ENCODE assay signal across 8 cellular contexts in genomic region chr3:49017646-49017977, GRCh38. TPM values are rescaled to one million over a fixed set of nuclear protein-coding genes. Genes with fewer than 3 reads are reported as not detected.
DNase-seq lines count a peak whose midpoint lies in the region; ATAC-seq and TF ChIP-seq lines count a peak whose summit lies in the region.

No MANE protein-coding gene starts in this region.

- peaks cover 12% of the 10 kb centered on the region for H3K36me3 Mint-ChIP-seq in activated T-cell treated with anti-CD3 and anti-CD28 coated beads, Interleukin-2, amount 50 U/mL, for 4 hours (ENCODE audit: insufficient read depth)
- peaks cover 27% of the 10 kb centered on the region for H3K36me3 Mint-ChIP-seq in WTC11

- no peak overlapping the region for H3K27ac Mint-ChIP-seq in WTC11

- H3K9me3 Mint-ChIP-seq in activated T-cell treated with anti-CD3 and anti-CD28 coated beads, Interleukin-2, amount 50 U/mL, for 4 hours = no peaks in the 10 kb centered on the region
- H3K9me3 Mint-ChIP-seq in WTC11 = no peaks in the 10 kb centered on the region

- no peak for ATAC-seq in activated T-cell treated with anti-CD3 and anti-CD28 coated beads, Interleukin-2, amount 50 U/mL, for 4 hours
- no peak for ATAC-seq in WTC11

- H3K9ac ChIP-seq in iPS-20b (ENCODE audit: low read depth, low read length) = peak overlapping the region; percentile 79

- peaks cover 21% of the 10 kb centered on the region for H3K4me1 Mint-ChIP-seq in activated T-cell treated with anti-CD3 and anti-CD28 coated beads, Interleukin-2, amount 50 U/mL, for 4 hours (ENCODE audit: low read depth)
- peaks cover 18% of the 10 kb centered on the region for H3K4me1 Mint-ChIP-seq in WTC11

- POLR2A ChIA-PET in WTC11 (lab: Charles Lee) = interaction anchor here (0.5 to 3.6 kb wide), 6 partner anchors 10 to 76 kb away, joined by 3 to 40 read pairs (median 6); partner anchors contain the start of genes IMPDH2, P4HTM and WDR6

- no peaks in the 10 kb centered on the region; the same call in 1 of the 2 replicates for H3K4me1 ChIP-seq in iPS-20b (ENCODE audit: insufficient read depth, low read length)

- no peak for DNase-seq in activated T-cell treated with anti-CD3 and anti-CD28 coated beads, Interleukin-2, amount 50 U/mL, for 4 hours
- DNase-seq in activated T-cell treated with anti-CD3 and anti-CD28 coated beads for 4 hours = no peak
- DNase-seq in WTC11 (ENCODE audit: low spot score) = no peak
- DNase-seq in DMS153 treated with DMSO at 0.1 percent for 48 hours (lab: John Stamatoyannopoulos, UW; ENCODE audit: unreplicated experiment) = no peak
- no peak for DNase-seq in occipital lobe (lab: John Stamatoyannopoulos, UW)
- DNase-seq in DMS114 treated with DMSO at 0.1 percent for 48 hours (lab: John Stamatoyannopoulos, UW; ENCODE audit: unreplicated experiment) = no peak

- no peaks in the 10 kb centered on the region for H3K27me3 Mint-ChIP-seq in activated T-cell treated with anti-CD3 and anti-CD28 coated beads, Interleukin-2, amount 50 U/mL, for 4 hours (ENCODE audit: low read depth)
- no peaks in the 10 kb centered on the region for H3K27me3 Mint-ChIP-seq in WTC11 (ENCODE audit: low read depth)

- H3K36me3 ChIP-seq in iPS-20b (ENCODE audit: insufficient read depth, low read depth, low read length) = peaks cover 43% of the 10 kb centered on the region

- no peaks in the 10 kb centered on the region for H3K9me3 ChIP-seq in iPS-20b (ENCODE audit: insufficient read depth, low read depth, low read length)

- H3K27ac ChIP-seq in iPS-20b (ENCODE audit: low read length) = no peak overlapping the region
- H3K27ac ChIP-seq in temporal lobe (ENCODE audit: low read depth, low read length) = peak overlapping the region; percentile 33

- CTCF ChIA-PET in WTC11 (lab: Charles Lee) = interaction anchor here (2.3 to 8.2 kb wide), 2 partner anchors 11 to 29 kb away, joined by 21 to 101 read pairs; partner anchors contain the start of genes P4HTM and WDR6

- peak overlapping the region; percentile 77 for H3K4me3 ChIP-seq in iPS-20b (ENCODE audit: low read length)

- H3K27me3 ChIP-seq in iPS-20b (ENCODE audit: insufficient read depth, low read length) = no peaks in the 10 kb centered on the region

- peak overlapping the region; percentile 95 for H3K4me3 Mint-ChIP-seq in activated T-cell treated with anti-CD3 and anti-CD28 coated beads, Interleukin-2, amount 50 U/mL, for 4 hours
- peak overlapping the region; percentile 92 for H3K4me3 Mint-ChIP-seq in WTC11

- TF ChIP-seq CTCF in WTC11 (IDR thresholded peaks at IDR 0.05) = no peak

TF ChIP-seq in WTC11, 78 proteins besides CTCF, POLR2A, EP300 and RAD21 (continues in another document):
- TF ChIP-seq ZNF219 (CRISPR knock-in tag; IDR thresholded peaks at IDR 0.05; ENCODE audit: borderline replicate concordance) (peak; percentile 26; the same call in 1 of the 2 replicates), ZBTB21 (CRISPR knock-in tag; IDR thresholded peaks at IDR 0.05; ENCODE audit: borderline replicate concordance) (no peak), PREB (CRISPR knock-in tag; IDR thresholded peaks at IDR 0.05; ENCODE audit: borderline replicate concordance) (no peak), SP1 (CRISPR knock-in tag; conservative IDR thresholded peaks at IDR 0.05) (no peak), ZNF121 (CRISPR knock-in tag; IDR thresholded peaks at IDR 0.05) (no peak), RORB (CRISPR knock-in tag; IDR thresholded peaks at IDR 0.05) (no peak), USF1 (CRISPR knock-in tag; IDR thresholded peaks at IDR 0.05) (peak; percentile 9; the same call in 1 of the 2 replicates), PRDM15 (CRISPR knock-in tag; IDR thresholded peaks at IDR 0.05) (no peak)
- TF ChIP-seq, protein P1, sequence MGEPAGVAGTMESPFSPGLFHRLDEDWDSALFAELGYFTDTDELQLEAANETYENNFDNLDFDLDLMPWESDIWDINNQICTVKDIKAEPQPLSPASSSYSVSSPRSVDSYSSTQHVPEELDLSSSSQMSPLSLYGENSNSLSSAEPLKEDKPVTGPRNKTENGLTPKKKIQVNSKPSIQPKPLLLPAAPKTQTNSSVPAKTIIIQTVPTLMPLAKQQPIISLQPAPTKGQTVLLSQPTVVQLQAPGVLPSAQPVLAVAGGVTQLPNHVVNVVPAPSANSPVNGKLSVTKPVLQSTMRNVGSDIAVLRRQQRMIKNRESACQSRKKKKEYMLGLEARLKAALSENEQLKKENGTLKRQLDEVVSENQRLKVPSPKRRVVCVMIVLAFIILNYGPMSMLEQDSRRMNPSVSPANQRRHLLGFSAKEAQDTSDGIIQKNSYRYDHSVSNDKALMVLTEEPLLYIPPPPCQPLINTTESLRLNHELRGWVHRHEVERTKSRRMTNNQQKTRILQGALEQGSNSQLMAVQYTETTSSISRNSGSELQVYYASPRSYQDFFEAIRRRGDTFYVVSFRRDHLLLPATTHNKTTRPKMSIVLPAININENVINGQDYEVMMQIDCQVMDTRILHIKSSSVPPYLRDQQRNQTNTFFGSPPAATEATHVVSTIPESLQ (CRISPR knock-in tag; IDR thresholded peaks at IDR 0.05) = no peak

RNA-seq across cellular contexts. Expression of gene DALRD3, which starts 0.8 kb away (rescaled TPM):
- total RNA-seq in activated T-cell treated with anti-CD3 and anti-CD28 coated beads, Interleukin-2, amount 50 U/mL, for 4 hours = 10 to 100 TPM; 23.9 to 32.3 (median 25.4) TPM
- 38.8 to 41.4 TPM (median 39.6 TPM) in 3 replicates for total RNA-seq in WTC11 (2021)
- 38.1 TPM for total RNA-seq in temporal lobe
- 47.4 TPM for total RNA-seq in occipital lobe

RNA-seq across cellular contexts. Expression of gene NDUFAF3, which starts 4.3 kb away (rescaled TPM):
- 100 to 1,000 TPM; 138 to 155 (median 147) TPM for total RNA-seq in activated T-cell treated with anti-CD3 and anti-CD28 coated beads, Interleukin-2, amount 50 U/mL, for 4 hours
- total RNA-seq in WTC11 (2021) (36.8 to 50.3 TPM (median 49.6 TPM) in 3 replicates), temporal lobe (24.1 TPM), occipital lobe (33.4 TPM)

RNA-seq across cellular contexts. Expression of gene WDR6, which starts 10.4 kb away (rescaled TPM):
- total RNA-seq in activated T-cell treated with anti-CD3 and anti-CD28 coated beads, Interleukin-2, amount 50 U/mL, for 4 hours = 100 to 1,000 TPM; 147 to 163 (median 155) TPM
- total RNA-seq in WTC11 (2021) (204 to 213 TPM (median 209 TPM) in 3 replicates), temporal lobe (87.8 TPM), occipital lobe (85.6 TPM)

RNA-seq across cellular contexts. Expression of gene IMPDH2, which starts 11.6 kb away (rescaled TPM):
- total RNA-seq in activated T-cell treated with anti-CD3 and anti-CD28 coated beads, Interleukin-2, amount 50 U/mL, for 4 hours = 100 to 1,000 TPM; 664 to 769 (median 721) TPM
- total RNA-seq in WTC11 (2021) = 449 to 472 TPM (median 452 TPM) in 3 replicates
- total RNA-seq in temporal lobe = 98.1 TPM
- total RNA-seq in occipital lobe = 190 TPM

RNA-seq across cellular contexts. Expression of gene P4HTM, which starts 27.6 kb away (rescaled TPM):
- 10 to 100 TPM; 25.7 to 28.2 (median 26.3) TPM for total RNA-seq in activated T-cell treated with anti-CD3 and anti-CD28 coated beads, Interleukin-2, amount 50 U/mL, for 4 hours
- total RNA-seq in WTC11 (2021) = 21.9 to 28.8 TPM (median 28.2 TPM) in 3 replicates
- total RNA-seq in temporal lobe = 47.5 TPM
- total RNA-seq in occipital lobe = 53.0 TPM
